Comparison of ENCODE assay signal across 27 cellular contexts in genomic region chr4:27819261-27819660, GRCh38.
"Had no signal": no experiment of that assay in that cellular context is flagged by ENCODE, and none has a peak within 500 bp of the region (broad histone marks: within the 10 kb centered on the region; RNA-seq: fewer than 3 reads in every experiment).

No MANE protein-coding gene starts in this region.

- DNase-seq: activated CD4-positive, alpha-beta memory T cell treated with anti-CD3 and anti-CD28 coated beads for 36 hours; activated CD4-positive, alpha-beta T cell treated with anti-CD3 and anti-CD28 coated beads, Interleukin-2, amount 10 ng/mL, durations not matched to agents 7 days and 5 days; activated CD4-positive, CD25-positive, alpha-beta regulatory T cell; activated CD8-positive, alpha-beta memory T cell treated with anti-CD3 and anti-CD28 coated beads for 24 hours; activated effector memory CD4-positive, alpha-beta T cell treated with anti-CD3 and anti-CD28 coated beads, Interleukin-2, amount 50 U/mL, for 16 hours; activated naive CD4-positive, alpha-beta T cell treated with Interleukin-2 at 50 U/mL for 16 hours; activated naive CD8-positive, alpha-beta T cell treated with anti-CD3 and anti-CD28 coated beads for 36 hours; activated T-cell treated with anti-CD3 and anti-CD28 coated beads, Interleukin-2, amount 50 U/mL, for 4 hours; adrenal gland; cerebellar nuclear complex; MM.1S; NCI-H1105; NCI-H1436; NCI-H187 treated with DMSO at 0.1 percent for 48 hours; NCI-H2081 treated with DMSO at 0.1 percent for 48 hours; NCI-H226; NCI-H526 treated with DMSO at 0.1 percent for 48 hours; NCI-H82; NK-92 treated with Interleukin-12 subunit alpha and Interleukin-12 subunit beta, amount 100 ng/mL, for 24 hours; OCI-M1; RPMI8226; SK-N-SH; T-helper 1 cell had no signal

- H3K4me1 ChIP-seq: adrenal gland, ascending aorta had no signal

- H3K36me3 ChIP-seq: adrenal gland, ascending aorta had no signal

- H3K9me3 ChIP-seq: adrenal gland, ascending aorta, SK-N-SH had no signal

- H3K4me3 ChIP-seq: adrenal gland, ascending aorta had no signal

- ATAC-seq: activated T-cell treated with anti-CD3 and anti-CD28 coated beads, Interleukin-2, amount 50 U/mL, for 4 hours; Panc1; Right ventricle myocardium inferior had no signal

- H3K36me3 Mint-ChIP-seq: activated CD4-positive, alpha-beta memory T cell treated with anti-CD3 and anti-CD28 coated beads for 36 hours; activated naive CD8-positive, alpha-beta T cell treated with anti-CD3 and anti-CD28 coated beads for 36 hours had no signal

- H3K27me3 ChIP-seq: adrenal gland, ascending aorta had no signal

- H3K4me1 Mint-ChIP-seq: activated CD4-positive, alpha-beta T cell treated with anti-CD3 and anti-CD28 coated beads, Interleukin-2, amount 10 ng/mL, durations not matched to agents 7 days and 5 days; activated naive CD8-positive, alpha-beta T cell treated with anti-CD3 and anti-CD28 coated beads for 36 hours had no signal

- H3K27me3 Mint-ChIP-seq: activated CD4-positive, alpha-beta memory T cell treated with anti-CD3 and anti-CD28 coated beads for 36 hours; activated CD4-positive, alpha-beta T cell treated with anti-CD3 and anti-CD28 coated beads, Interleukin-2, amount 10 ng/mL, durations not matched to agents 7 days and 5 days; activated naive CD8-positive, alpha-beta T cell treated with anti-CD3 and anti-CD28 coated beads for 36 hours had no signal

- H3K27ac ChIP-seq: adrenal gland, ascending aorta, VCaP had no signal

- H3K4me2 ChIP-seq: SK-N-SH had no signal

- H3K9ac ChIP-seq: SK-N-SH had no signal

- H3K27ac Mint-ChIP-seq: activated CD4-positive, alpha-beta memory T cell treated with anti-CD3 and anti-CD28 coated beads for 36 hours; activated CD4-positive, alpha-beta T cell treated with anti-CD3 and anti-CD28 coated beads, Interleukin-2, amount 10 ng/mL, durations not matched to agents 7 days and 5 days; activated naive CD8-positive, alpha-beta T cell treated with anti-CD3 and anti-CD28 coated beads for 36 hours had no signal

- H3K4me3 Mint-ChIP-seq: activated CD4-positive, alpha-beta memory T cell treated with anti-CD3 and anti-CD28 coated beads for 36 hours; activated CD4-positive, alpha-beta T cell treated with anti-CD3 and anti-CD28 coated beads, Interleukin-2, amount 10 ng/mL, durations not matched to agents 7 days and 5 days; activated naive CD8-positive, alpha-beta T cell treated with anti-CD3 and anti-CD28 coated beads for 36 hours; activated T-cell treated with anti-CD3 and anti-CD28 coated beads, Interleukin-2, amount 50 U/mL, for 4 hours had no signal
